Comparison of ENCODE assay signal across 18 cellular contexts in genomic region chr16:23333962-23334361, GRCh38. TPM values are rescaled to one million over a fixed set of nuclear protein-coding genes. Genes with fewer than 3 reads are reported as not detected.
DNase-seq lines count a peak whose midpoint lies in the region; ATAC-seq, FAIRE-seq and TF ChIP-seq lines count a peak whose summit lies in the region.
"Had no signal": no experiment of that assay in that cellular context is flagged by ENCODE, and none has a peak within 500 bp of the region (broad histone marks: within the 10 kb centered on the region; RNA-seq: fewer than 3 reads in every experiment).

No MANE protein-coding gene starts in this region.

- CTCF ChIA-PET in A673 (lab: Charles Lee) = no interaction called here
- CTCF ChIA-PET in H1 (lab: Charles Lee; ENCODE audit: partially characterized antibody) = interaction anchor here (1.2 to 3.9 kb wide), 3 partner anchors 12 to 100 kb away, joined by 3 to 18 read pairs (median 5); no protein-coding TSS in a partner anchor
- CTCF ChIA-PET in activated CD8-positive, alpha-beta memory T cell treated with anti-CD3 and anti-CD28 coated beads, Interleukin-2, amount 10 ng/mL, durations not matched to agents 7 days and 5 days (lab: Charles Lee) = interaction anchor here (0.6 kb wide), 1 partner anchor 294 kb away, joined by 3 read pairs; no protein-coding TSS in a partner anchor

- WGBS in H1 (ENCODE audit: extremely low coverage in 1 of 2, insufficient coverage in 1 of 2, insufficient read length in 1 of 2, insufficient replicate concordance in 2 of 2, low coverage in 1 of 2, low lambda C conversion rate in 2 of 2, missing lambda C conversion rate in 1 of 2), 2 experiments = 89% methylated on average over 9 of the region's 9 CpGs; no CpG with 5 or more reads in 1 of the 2 experiments
- WGBS in pancreas, 2 donors = 89 to 90% methylated on average over 9 of the region's 9 CpGs

- no peak for ATAC-seq in GM23338
- ATAC-seq in activated CD8-positive, alpha-beta memory T cell treated with anti-CD3 and anti-CD28 coated beads, Interleukin-2, amount 10 ng/mL, durations not matched to agents 7 days and 5 days = no peak
- no peak for ATAC-seq in GM19351 (IDR thresholded peaks at IDR 0.05; ENCODE audit: unreplicated experiment)
- no peak for ATAC-seq in pancreas

- TF ChIP-seq POLR2A in H1 (IDR thresholded peaks at IDR 0.05; ENCODE audit: control extremely low read depth in 1 of 2, low read depth in 2 of 2, low read length in 2 of 2) = no peak

- no peak overlapping the region for H2BK12ac ChIP-seq in H1 (ENCODE audit: low read depth, low read length)

- H3K4me3 ChIP-seq in A673 (ENCODE audit: low read depth, low read length, poor library complexity, severe bottlenecking) (no peak overlapping the region), GM23338 (no peak overlapping the region), H1 (ENCODE audit: extremely low read depth in 1 of 4, insufficient read depth in 2 of 4, low read depth in 3 of 4, low read length in 4 of 4) (no peak overlapping the region), pancreas (no peak overlapping the region)
- H3K4me3 ChIP-seq: GM23248 had no signal

- no TSS peak for BruUV-seq in A673 (replicated peaks; lab: Mats Ljungman, UMichigan)

- no peak for TF ChIP-seq RAD21 in H1 (IDR thresholded peaks at IDR 0.05 in 1 of 2, conservative IDR thresholded peaks at IDR 0.05 in 1 of 2; ENCODE audit: low read depth in 2 of 2, low read length in 2 of 2)

- H2AK5ac ChIP-seq in H1 (ENCODE audit: low read depth, low read length) = no peak overlapping the region; the same call in 1 of the 2 replicates

- no peak overlapping the region for H3K9ac ChIP-seq in H1 (replicated peaks in 1 of 4; ENCODE audit: extremely low read depth in 1 of 4, low read depth in 3 of 4, low read length in 3 of 4)
- H3K9ac ChIP-seq: GM23248 had no signal

- TF ChIP-seq EP300 in H1 (IDR thresholded peaks at IDR 0.05; ENCODE audit: borderline replicate concordance in 1 of 2, low read depth in 2 of 2, low read length in 2 of 2) = no peak

- H4K20me1 ChIP-seq in GM23338 (replicated peaks; ENCODE audit: insufficient read depth) = no peaks in the 10 kb centered on the region
- H4K20me1 ChIP-seq in H1 (replicated peaks in 1 of 2; ENCODE audit: control insufficient read depth in 1 of 2, insufficient read depth in 2 of 2, low read length in 2 of 2) = no peaks in the 10 kb centered on the region

- no peak overlapping the region for H3K23ac ChIP-seq in H1 (ENCODE audit: insufficient read length)

- H3K4me1 ChIP-seq in A673 (ENCODE audit: insufficient read depth, low read length, poor library complexity, severe bottlenecking) = peaks cover 6% of the 10 kb centered on the region
- no peaks in the 10 kb centered on the region for H3K4me1 ChIP-seq in GM23338 (ENCODE audit: insufficient read depth)
- H3K4me1 ChIP-seq in H1 (replicated peaks in 1 of 4; ENCODE audit: control insufficient read depth in 3 of 4, insufficient read depth in 4 of 4, low read length in 3 of 4) = no peaks in the 10 kb centered on the region; a peak in 1 of 7 replicates
- H3K4me1 ChIP-seq in pancreas = peaks cover 0 to 14% (median 6%) of the 10 kb centered on the region in 3 donors

- H3K23me2 ChIP-seq in H1 (ENCODE audit: low read depth, low read length) = no peaks in the 10 kb centered on the region

- H3K27ac ChIP-seq in A673 (ENCODE audit: low read depth, low read length, poor library complexity, severe bottlenecking) = peak overlapping the region; percentile 61
- H3K27ac ChIP-seq in GM23338 (ENCODE audit: low read depth) = no peak overlapping the region
- H3K27ac ChIP-seq in H1 (ENCODE audit: low read depth, low read length) = no peak overlapping the region
- no peak overlapping the region for H3K27ac ChIP-seq in pancreas
- H3K27ac ChIP-seq: C4-2B, GM23248 had no signal

- H3K18ac ChIP-seq in H1 (ENCODE audit: extremely low read depth, low read length) = no peak overlapping the region

- H4K91ac ChIP-seq in H1 (replicated peaks; ENCODE audit: insufficient read length, low read length) = no peak overlapping the region

- no peak overlapping the region for H2BK5ac ChIP-seq in H1 (ENCODE audit: low read depth, low read length)

- H3K79me2 ChIP-seq in GM23338 (replicated peaks; ENCODE audit: insufficient read depth) = no peaks in the 10 kb centered on the region
- H3K79me2 ChIP-seq in H1 (ENCODE audit: control insufficient read depth in 1 of 2, insufficient read depth in 2 of 2, low read length in 2 of 2) = no peaks in the 10 kb centered on the region

- no peaks in the 10 kb centered on the region for H3K36me3 ChIP-seq in A673 (ENCODE audit: insufficient read depth, low read length, poor library complexity, severe bottlenecking)
- H3K36me3 ChIP-seq in GM23338 (ENCODE audit: insufficient read depth) = no peaks in the 10 kb centered on the region
- H3K36me3 ChIP-seq in H1 (ENCODE audit: control insufficient read depth in 2 of 4, insufficient read depth in 4 of 4, low read length in 3 of 4) = no peaks in the 10 kb centered on the region
- no peaks in the 10 kb centered on the region for H3K36me3 ChIP-seq in pancreas

- H3K4me1 Mint-ChIP-seq in GM23338 = no peaks in the 10 kb centered on the region
- peaks cover 5% of the 10 kb centered on the region for H3K4me1 Mint-ChIP-seq in activated CD8-positive, alpha-beta memory T cell treated with anti-CD3 and anti-CD28 coated beads, Interleukin-2, amount 10 ng/mL, durations not matched to agents 7 days and 5 days

- no peak overlapping the region for H3K56ac ChIP-seq in H1 (replicated peaks; ENCODE audit: insufficient read length, low read depth, low read length)

- no peaks in the 10 kb centered on the region for H3K9me3 Mint-ChIP-seq in GM23338
- no peaks in the 10 kb centered on the region for H3K9me3 Mint-ChIP-seq in activated CD8-positive, alpha-beta memory T cell treated with anti-CD3 and anti-CD28 coated beads, Interleukin-2, amount 10 ng/mL, durations not matched to agents 7 days and 5 days (ENCODE audit: low read depth)

- H3F3A ChIP-seq in GM23338 (replicated peaks; ENCODE audit: low read depth) = no peaks in the 10 kb centered on the region

- H3K79me1 ChIP-seq in H1 (ENCODE audit: low read depth, low read length) = no peaks in the 10 kb centered on the region

- no peak overlapping the region for H3K4ac ChIP-seq in H1 (replicated peaks; ENCODE audit: insufficient read length, low read depth, low read length)

- H3K27me3 ChIP-seq in A673 (replicated peaks; ENCODE audit: insufficient read depth, low read depth, low read length, poor library complexity) = no peaks in the 10 kb centered on the region
- no peaks in the 10 kb centered on the region for H3K27me3 ChIP-seq in GM23338 (ENCODE audit: insufficient read depth)
- no peaks in the 10 kb centered on the region for H3K27me3 ChIP-seq in H1 (replicated peaks in 1 of 4; ENCODE audit: control insufficient read depth in 3 of 4, extremely low read depth in 1 of 4, insufficient read depth in 3 of 4, low read length in 3 of 4)
- H3K27me3 ChIP-seq in pancreas = no peaks in the 10 kb centered on the region

- peaks cover 8% of the 10 kb centered on the region for H3K27me3 Mint-ChIP-seq in GM23338 (ENCODE audit: insufficient read depth, low read depth, poor library complexity)
- H3K27me3 Mint-ChIP-seq in activated CD8-positive, alpha-beta memory T cell treated with anti-CD3 and anti-CD28 coated beads, Interleukin-2, amount 10 ng/mL, durations not matched to agents 7 days and 5 days = peaks cover 16% of the 10 kb centered on the region

- no peak overlapping the region for H4K8ac ChIP-seq in H1 (ENCODE audit: extremely low read depth, insufficient read depth, low read length)

- no peak overlapping the region for H2BK20ac ChIP-seq in H1 (ENCODE audit: low read length)

- POLR2A ChIA-PET in A673 (lab: Charles Lee; ENCODE audit: low non-redundant PET) = no interaction called here
- POLR2A ChIA-PET in H1 (lab: Charles Lee; ENCODE audit: partially characterized antibody) = no interaction called here

- H4K5ac ChIP-seq in H1 (ENCODE audit: insufficient read length, low read depth, low read length) = no peak overlapping the region

- H3K36me3 Mint-ChIP-seq in GM23338 (ENCODE audit: low read depth) = no peaks in the 10 kb centered on the region
- no peaks in the 10 kb centered on the region for H3K36me3 Mint-ChIP-seq in activated CD8-positive, alpha-beta memory T cell treated with anti-CD3 and anti-CD28 coated beads, Interleukin-2, amount 10 ng/mL, durations not matched to agents 7 days and 5 days

- intact Hi-C loops in A673 (cut with micrococcal nuclease; ENCODE audit: unreplicated experiment) (loop anchor here (5.0 kb wide), 1 partner anchor 152 kb away; the partner anchor contains the start of gene SCNN1G), pancreas (cut with DNase I) (no loop called here)

- DNase-seq in A673 (ENCODE audit: low spot score) (no peak), GM23338 (ENCODE audit: low spot score) (peak; percentile 22), RPMI7951 (ENCODE audit: low read depth) (peak; percentile 8), H1 (ENCODE audit: low read depth in 1 of 2, low spot score in 2 of 2) (no peak), NCI-H446 treated with DMSO at 0.1 percent for 48 hours (lab: John Stamatoyannopoulos, UW) (no peak), pancreas (no peak)
- DNase-seq in activated CD8-positive, alpha-beta memory T cell treated with anti-CD3 and anti-CD28 coated beads, Interleukin-2, amount 10 ng/mL, durations not matched to agents 7 days and 5 days = no peak
- DNase-seq: DMS153, GM23248, NCI-H1436, NCI-H2029 treated with DMSO at 0.1 percent for 48 hours, NCI-H774, SHP77 had no signal

- no peak overlapping the region for H2BK15ac ChIP-seq in H1 (ENCODE audit: low read length)

- H2BK120ac ChIP-seq in H1 (replicated peaks; ENCODE audit: low read depth, low read length) = no peak overlapping the region

- H2AFZ ChIP-seq in GM23338 = no peak overlapping the region
- H2AFZ ChIP-seq in H1 (ENCODE audit: low read length) = 0 out of 2 replicates have a peak overlapping the region, but pooled peaks have one; percentile 22
- H2AFZ ChIP-seq: GM23248 had no signal

- TF ChIP-seq CTCF in A673 (conservative IDR thresholded peaks at IDR 0.05; ENCODE audit: low read depth, low read length) = no peak
- no peak for TF ChIP-seq CTCF in GM23338 (conservative IDR thresholded peaks at IDR 0.05; ENCODE audit: low read depth in 2 of 2)
- TF ChIP-seq CTCF in H1 (IDR thresholded peaks at IDR 0.05; ENCODE audit: control extremely low read depth in 1 of 3, insufficient read depth in 1 of 3, low read depth in 1 of 3, low read length in 3 of 3) = no peak
- no peak for TF ChIP-seq CTCF in pancreas (IDR thresholded peaks at IDR 0.05)

- H3K4me2 ChIP-seq in GM23338 (no peak overlapping the region), H1 (ENCODE audit: insufficient read depth in 1 of 2, low read depth in 2 of 2, low read length in 2 of 2) (no peak overlapping the region)

- no peak overlapping the region for H3K4me3 Mint-ChIP-seq in GM23338
- no peak overlapping the region for H3K4me3 Mint-ChIP-seq in activated CD8-positive, alpha-beta memory T cell treated with anti-CD3 and anti-CD28 coated beads, Interleukin-2, amount 10 ng/mL, durations not matched to agents 7 days and 5 days

- H3K9me3 ChIP-seq in A673 (ENCODE audit: low read depth, low read length, poor library complexity, severe bottlenecking) (no peaks in the 10 kb centered on the region), H1 (ENCODE audit: insufficient read depth in 2 of 2, low read depth in 1 of 2, low read length in 1 of 2) (no peaks in the 10 kb centered on the region), pancreas (no peaks in the 10 kb centered on the region)

- no peaks in the 10 kb centered on the region for H3K9me2 ChIP-seq in GM23338 (ENCODE audit: insufficient read depth)

- peak overlapping the region; percentile 37; the same call in 1 of the 2 replicates for H3K27ac Mint-ChIP-seq in GM23338
- no peak overlapping the region for H3K27ac Mint-ChIP-seq in activated CD8-positive, alpha-beta memory T cell treated with anti-CD3 and anti-CD28 coated beads, Interleukin-2, amount 10 ng/mL, durations not matched to agents 7 days and 5 days

- FAIRE-seq in H1 (lab: Jason Lieb, UNC) (no peak), pancreas (lab: Jason Lieb, UNC) (no peak)
- FAIRE-seq: A204.1, RCC 7860 had no signal

- no peak overlapping the region for H3K14ac ChIP-seq in H1 (ENCODE audit: insufficient read length)

RNA-seq across cellular contexts. Expression of gene SCNN1B, which starts 31.9 kb away (rescaled TPM):
- total RNA-seq in A673 (2021) (1.5 and 2.5 TPM in 2 replicates), pancreas (1 to 10 TPM in 2 of 6 donors, under 1 TPM in 4; 0.47 to 2.0 (median 0.76) TPM)
- total RNA-seq in GM23338 (2014; rRNA removed; shearing (Covaris generic)) = 1.1 and 1.2 TPM in 2 replicates
- polyA plus RNA-seq in GM23338 (2016; fragmentation: Nextera tagmentation; extraction: Ambion mirVana) (0.78 and 0.94 TPM in 2 replicates), H1 (2011; rRNA removed) (0.20 and 0.25 TPM in 2 replicates), pancreas (1 to 10 TPM; 1.2 to 2.3 TPM)
- total RNA-seq in RPMI7951 (2014; rRNA removed; shearing (Covaris generic)) = not detected in 2 replicates
- 0.95 TPM in 1 of 2 replicates, not detected in the other for total RNA-seq in H1 (2021; fragmentation: NEBNext Ultra II Directional; extraction: Animal tissue kit (Norgen Biotek cat#: 25700))
- 0.26 TPM for polyA plus RNA-seq in H1 (2011; cell fraction: cytosol; rRNA removed)
- 0.31 TPM for polyA plus RNA-seq in H1 (2011; cell fraction: nucleus; rRNA removed)
- polyA plus RNA-seq in H1 (2012, experiment 1 of 2) = 0.25 to 0.36 TPM in 2 of 4 replicates, not detected in the others
- polyA plus RNA-seq in H1 (2012, experiment 2 of 2) = 0.18 TPM
- 0.26 TPM for polyA plus RNA-seq in H1 (2013, experiment 1 of 2)
- polyA plus RNA-seq in H1 (2013, experiment 2 of 2) = 0.35 TPM
- polyA minus RNA-seq in H1 (2011; rRNA and poly(A)+ RNA removed) = 0.24 and 0.60 TPM in 2 replicates
- polyA minus RNA-seq in H1 (2011; cell fraction: cytosol; rRNA and poly(A)+ RNA removed) = not detected
- polyA minus RNA-seq in H1 (2011; cell fraction: nucleus; rRNA and poly(A)+ RNA removed) = not detected
- not detected for total RNA-seq in activated CD8-positive, alpha-beta memory T cell treated with anti-CD3 and anti-CD28 coated beads, Interleukin-2, amount 10 ng/mL, durations not matched to agents 7 days and 5 days
- total RNA-seq: GM23248, NCI-H460 had no signal
- polyA plus RNA-seq: GM23248 had no signal

Comparison
In these comparisons a context has a peak if more than half of its experiments do, and no peak if none do; other contexts are left out.
1. DNase-seq: peak in GM23338 (single experiment) and RPMI7951 (single experiment); none in A673 (single experiment), H1 (0 of 2), NCI-H446 treated with DMSO at 0.1 percent for 48 hours (single experiment), activated CD8-positive, alpha-beta memory T cell treated with anti-CD3 and anti-CD28 coated beads, Interleukin-2, amount 10 ng/mL, durations not matched to agents 7 days and 5 days (single experiment) and pancreas (0 of 6).